In the genomic region with DNA sequence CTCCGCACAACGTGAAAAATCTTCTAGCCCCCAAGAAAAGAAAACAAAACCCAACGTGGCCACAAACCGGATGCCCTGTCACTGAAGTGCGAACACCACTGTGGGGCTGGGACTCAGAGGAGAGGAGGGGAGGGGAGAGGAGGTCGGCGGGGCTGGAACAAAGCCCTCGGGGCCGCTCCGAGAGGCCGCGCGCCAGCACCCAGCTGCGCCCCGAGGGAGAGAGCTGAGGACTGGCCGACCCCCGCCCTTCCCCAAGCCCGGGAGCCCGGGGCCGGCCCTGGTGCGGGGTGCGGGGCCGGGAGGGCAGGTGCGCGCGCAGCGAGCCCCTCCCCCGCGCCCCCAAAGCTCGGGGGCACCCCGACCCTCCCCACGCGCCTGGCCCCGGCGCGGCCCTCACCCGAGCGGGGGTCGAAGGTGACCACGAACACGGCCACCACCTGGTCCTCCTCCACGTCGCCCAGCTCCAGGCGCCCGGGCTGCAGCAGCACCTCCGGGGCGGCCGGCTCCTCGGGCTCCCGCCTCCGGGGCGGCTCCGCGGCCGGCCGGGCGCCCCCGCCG, we compare ENCODE assay signal across 7 cellular contexts. TPM values are rescaled to one million over a fixed set of nuclear protein-coding genes. Genes with fewer than 3 reads are reported as not detected.
A peak's percentile ranks its signal among the peaks of the same experiment; 100 is the strongest.
DNase-seq lines count a peak whose midpoint lies in the region; ATAC-seq and TF ChIP-seq lines count a peak whose summit lies in the region.

No MANE protein-coding gene starts in this region.

- ATAC-seq in GM18502 (IDR thresholded peaks at IDR 0.05; ENCODE audit: poor library complexity, unreplicated experiment) = peak; percentile 75

- POLR2A ChIA-PET in HEK293T (lab: Yijun Ruan, JAX) = interaction anchor here (1.0 to 3.0 kb wide), 7 partner anchors 8 to 37 kb away, joined by 3 to 26 read pairs (median 5); partner anchors contain the start of gene SSBP1
- POLR2A ChIA-PET in activated CD4-positive, alpha-beta memory T cell treated with anti-CD3 and anti-CD28 coated beads, Interleukin-2, amount 10 ng/mL, durations not matched to agents 7 days and 5 days (lab: Charles Lee) = interaction anchor here (0.6 to 3.6 kb wide), 17 partner anchors 8 to 152 kb away, joined by 3 to 46 read pairs (median 4); partner anchors contain the start of genes AGK and SSBP1

- CTCF ChIA-PET in HEK293T (lab: Yijun Ruan, JAX) = interaction anchor here (0.9 to 1.2 kb wide), 2 partner anchors 37 to 47 kb away, joined by 4 to 5 read pairs; partner anchors contain the start of gene SSBP1
- CTCF ChIA-PET in activated CD4-positive, alpha-beta memory T cell treated with anti-CD3 and anti-CD28 coated beads, Interleukin-2, amount 10 ng/mL, durations not matched to agents 7 days and 5 days (lab: Charles Lee) = interaction anchor here (1.0 to 4.2 kb wide), 4 partner anchors 13 to 151 kb away, joined by 3 to 26 read pairs (median 8); partner anchors contain the start of genes AGK and SSBP1

- H3K36me3 Mint-ChIP-seq in activated CD4-positive, alpha-beta memory T cell treated with anti-CD3 and anti-CD28 coated beads, Interleukin-2, amount 10 ng/mL, durations not matched to agents 7 days and 5 days (ENCODE audit: low read depth) = peaks cover 4% of the 10 kb centered on the region

- DNase-seq in HEK293T (ENCODE audit: extremely low spot score) (peak; percentile 76), NCI-H1105 (lab: John Stamatoyannopoulos, UW) (peak; percentile 44)
- DNase-seq in activated CD4-positive, alpha-beta memory T cell treated with anti-CD3 and anti-CD28 coated beads, Interleukin-2, amount 10 ng/mL, durations not matched to agents 7 days and 5 days = peak; percentile 78
- DNase-seq in effector memory CD4-positive, alpha-beta T cell = peak; percentile 65 to 73 (median 65)
- peak; percentile 36 to 55 for DNase-seq in stimulated activated CD8-positive, alpha-beta memory T cell treated with anti-CD3 and anti-CD28 coated beads, Interleukin-4, amount 100 ng/mL, for 4 hours (ENCODE audit: low read depth in 2 of 2, low spot score in 1 of 2)

- peak overlapping the region; percentile 79 for H3K4me3 Mint-ChIP-seq in activated CD4-positive, alpha-beta memory T cell treated with anti-CD3 and anti-CD28 coated beads, Interleukin-2, amount 10 ng/mL, durations not matched to agents 7 days and 5 days

- no peaks in the 10 kb centered on the region for H3K27me3 ChIP-seq in effector memory CD4-positive, alpha-beta T cell (replicated peaks; ENCODE audit: control insufficient read depth, insufficient read depth, low read length, poor library complexity, severe bottlenecking)
- H3K27me3 ChIP-seq in mononuclear cell (ENCODE audit: insufficient read depth, low read length) = peaks cover 12% of the 10 kb centered on the region

- peak overlapping the region; percentile 64 for H3K4me3 ChIP-seq in effector memory CD4-positive, alpha-beta T cell (ENCODE audit: insufficient read depth, low read depth, low read length, poor library complexity, severe bottlenecking)
- H3K4me3 ChIP-seq in mononuclear cell (ENCODE audit: low read length) = peak overlapping the region; percentile 55

- peaks cover 30% of the 10 kb centered on the region for H3K4me1 Mint-ChIP-seq in activated CD4-positive, alpha-beta memory T cell treated with anti-CD3 and anti-CD28 coated beads, Interleukin-2, amount 10 ng/mL, durations not matched to agents 7 days and 5 days

- H3K9me3 Mint-ChIP-seq in activated CD4-positive, alpha-beta memory T cell treated with anti-CD3 and anti-CD28 coated beads, Interleukin-2, amount 10 ng/mL, durations not matched to agents 7 days and 5 days = no peaks in the 10 kb centered on the region

- H3K27ac Mint-ChIP-seq in activated CD4-positive, alpha-beta memory T cell treated with anti-CD3 and anti-CD28 coated beads, Interleukin-2, amount 10 ng/mL, durations not matched to agents 7 days and 5 days = peak overlapping the region; percentile 54

- peaks cover 29% of the 10 kb centered on the region for H3K27me3 Mint-ChIP-seq in activated CD4-positive, alpha-beta memory T cell treated with anti-CD3 and anti-CD28 coated beads, Interleukin-2, amount 10 ng/mL, durations not matched to agents 7 days and 5 days

- H3K9me3 ChIP-seq in effector memory CD4-positive, alpha-beta T cell (ENCODE audit: control insufficient read depth, low read length) = no peaks in the 10 kb centered on the region
- H3K9me3 ChIP-seq in mononuclear cell (ENCODE audit: low read depth, low read length) = no peaks in the 10 kb centered on the region

- H3K36me3 ChIP-seq in effector memory CD4-positive, alpha-beta T cell (ENCODE audit: control insufficient read depth, insufficient read depth, low read length) = no peaks in the 10 kb centered on the region

- peak overlapping the region; percentile 84 for H3K27ac ChIP-seq in effector memory CD4-positive, alpha-beta T cell (ENCODE audit: insufficient read depth, low read length, poor library complexity, severe bottlenecking)

- H3K4me1 ChIP-seq in effector memory CD4-positive, alpha-beta T cell (ENCODE audit: control insufficient read depth, insufficient read depth, low read length, poor library complexity, severe bottlenecking) = peaks cover 8% of the 10 kb centered on the region
- peaks cover 32% of the 10 kb centered on the region for H3K4me1 ChIP-seq in mononuclear cell (ENCODE audit: insufficient read depth, low read length)

TF ChIP-seq in HEK293T, 16 proteins besides CTCF, POLR2A, EP300 and RAD21:
- no peak for TF ChIP-seq FOXM1 (IDR thresholded peaks at IDR 0.05; ENCODE audit: borderline replicate concordance)
- TF ChIP-seq, protein P1, sequence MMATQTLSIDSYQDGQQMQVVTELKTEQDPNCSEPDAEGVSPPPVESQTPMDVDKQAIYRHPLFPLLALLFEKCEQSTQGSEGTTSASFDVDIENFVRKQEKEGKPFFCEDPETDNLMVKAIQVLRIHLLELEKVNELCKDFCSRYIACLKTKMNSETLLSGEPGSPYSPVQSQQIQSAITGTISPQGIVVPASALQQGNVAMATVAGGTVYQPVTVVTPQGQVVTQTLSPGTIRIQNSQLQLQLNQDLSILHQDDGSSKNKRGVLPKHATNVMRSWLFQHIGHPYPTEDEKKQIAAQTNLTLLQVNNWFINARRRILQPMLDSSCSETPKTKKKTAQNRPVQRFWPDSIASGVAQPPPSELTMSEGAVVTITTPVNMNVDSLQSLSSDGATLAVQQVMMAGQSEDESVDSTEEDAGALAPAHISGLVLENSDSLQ (IDR thresholded peaks at IDR 0.05) = no peak
- TF ChIP-seq TARDBP (IDR thresholded peaks at IDR 0.05) = no peak
- no peak for TF ChIP-seq SUZ12 (IDR thresholded peaks at IDR 0.05)
- TF ChIP-seq L3MBTL2 (conservative IDR thresholded peaks at IDR 0.05) = no peak
- no peak for TF ChIP-seq FOXA1 (IDR thresholded peaks at IDR 0.05)
- TF ChIP-seq CTBP1 (IDR thresholded peaks at IDR 0.05; ENCODE audit: borderline replicate concordance) = no peak
- TF ChIP-seq NFRKB (IDR thresholded peaks at IDR 0.05) = no peak
- TF ChIP-seq LEF1 (IDR thresholded peaks at IDR 0.05; ENCODE audit: borderline replicate concordance) = no peak
- TF ChIP-seq ELF4 (IDR thresholded peaks at IDR 0.05) = no peak
- TF ChIP-seq FOXK2 (IDR thresholded peaks at IDR 0.05) = no peak
- TF ChIP-seq ZNF384 (IDR thresholded peaks at IDR 0.05) = no peak
- no peak for TF ChIP-seq SP1 (IDR thresholded peaks at IDR 0.05)
- no peak for TF ChIP-seq ARNT (IDR thresholded peaks at IDR 0.05)
- no peak for TF ChIP-seq HDGF (IDR thresholded peaks at IDR 0.05; ENCODE audit: borderline replicate concordance)
- no peak for TF ChIP-seq BHLHE40 (IDR thresholded peaks at IDR 0.05; ENCODE audit: borderline replicate concordance)

RNA-seq across cellular contexts. Expression of gene DENND11, which starts 0.4 kb away (rescaled TPM):
- 10 to 100 TPM; 24.5 to 24.9 TPM for total RNA-seq in activated CD4-positive, alpha-beta memory T cell treated with anti-CD3 and anti-CD28 coated beads, Interleukin-2, amount 10 ng/mL, durations not matched to agents 7 days and 5 days
- total RNA-seq in mononuclear cell = 46.7 TPM

RNA-seq across cellular contexts. Expression of gene WEE2, which starts 6.6 kb away (rescaled TPM):
- not detected for total RNA-seq in activated CD4-positive, alpha-beta memory T cell treated with anti-CD3 and anti-CD28 coated beads, Interleukin-2, amount 10 ng/mL, durations not matched to agents 7 days and 5 days
- 0.31 TPM for total RNA-seq in mononuclear cell

RNA-seq across cellular contexts. Expression of gene SSBP1, which starts 36.6 kb away (rescaled TPM):
- 100 to 1,000 TPM; 124 to 125 TPM for total RNA-seq in activated CD4-positive, alpha-beta memory T cell treated with anti-CD3 and anti-CD28 coated beads, Interleukin-2, amount 10 ng/mL, durations not matched to agents 7 days and 5 days
- 94.9 TPM for total RNA-seq in mononuclear cell

Comparison
In these comparisons a context has a peak if more than half of its experiments do, and no peak if none do; other contexts are left out.
1. Peak in every context shown above with its lines: DNase-seq, ATAC-seq, H3K4me3 ChIP-seq and H3K27ac ChIP-seq.